ENCODE assay signal across 10 cellular contexts in the genomic region with DNA sequence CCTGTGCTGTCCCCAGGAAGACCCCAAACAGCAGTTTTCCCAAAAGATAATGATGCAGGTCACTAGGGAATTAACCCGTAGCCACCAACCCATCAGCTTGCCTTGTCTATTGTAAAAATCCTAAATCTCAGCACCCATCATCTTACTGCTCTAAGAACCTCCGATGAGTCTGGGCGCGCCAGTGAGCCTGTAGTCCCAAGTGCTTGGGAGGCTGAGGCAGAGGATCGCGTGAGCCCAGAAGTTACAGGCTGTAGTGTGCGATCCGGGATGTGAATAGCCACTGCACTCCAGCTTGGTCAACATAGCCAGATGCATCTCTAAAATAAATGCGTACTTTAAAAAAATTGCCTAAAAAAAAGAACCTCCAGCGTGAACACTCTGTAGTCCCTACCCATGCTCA. TPM values are rescaled to one million over a fixed set of nuclear protein-coding genes. Genes with fewer than 3 reads are reported as not detected.
DNase-seq lines count a peak whose midpoint lies in the region; ATAC-seq and TF ChIP-seq lines count a peak whose summit lies in the region.
"Had no signal": no experiment of that assay in that cellular context is flagged by ENCODE, and none has a peak within 500 bp of the region (broad histone marks: within the 10 kb centered on the region; RNA-seq: fewer than 3 reads in every experiment).

No MANE protein-coding gene starts in this region.

- peaks cover 16% of the 10 kb centered on the region for H3K4me1 Mint-ChIP-seq in activated CD4-positive, alpha-beta T cell treated with anti-CD3 and anti-CD28 coated beads, Interleukin-2, amount 10 ng/mL, durations not matched to agents 7 days and 5 days
- peaks cover 17% of the 10 kb centered on the region for H3K4me1 Mint-ChIP-seq in brain

- POLR2A ChIA-PET in activated CD4-positive, alpha-beta T cell treated with anti-CD3 and anti-CD28 coated beads, Interleukin-2, amount 10 ng/mL, durations not matched to agents 7 days and 5 days (lab: Charles Lee) = no interaction called here

- H3K9me3 ChIP-seq in lower lobe of right lung (no peaks in the 10 kb centered on the region), stomach (no peaks in the 10 kb centered on the region), Karpas-422 (ENCODE audit: low read length) (no peaks in the 10 kb centered on the region)

- H3K4me1 ChIP-seq in lower lobe of right lung (peaks cover 14% of the 10 kb centered on the region), stomach (peaks cover 0 to 20% (median 13%) of the 10 kb centered on the region in 4 donors), Karpas-422 (ENCODE audit: low read length) (no peaks in the 10 kb centered on the region)

- TF ChIP-seq CTCF in brain (conservative IDR thresholded peaks at IDR 0.05) = no peak
- TF ChIP-seq CTCF in lower lobe of right lung (IDR thresholded peaks at IDR 0.05) = no peak
- TF ChIP-seq CTCF in stomach (IDR thresholded peaks at IDR 0.05) = no peak

- CTCF ChIA-PET in activated CD4-positive, alpha-beta T cell treated with anti-CD3 and anti-CD28 coated beads, Interleukin-2, amount 10 ng/mL, durations not matched to agents 7 days and 5 days (lab: Charles Lee) = interaction anchor here (1.2 kb wide), 1 partner anchor 54 kb away, joined by 3 read pairs; no protein-coding TSS in a partner anchor

- no peak overlapping the region for H2AFZ ChIP-seq in Karpas-422 (ENCODE audit: low read length)

- WGBS in stomach, 5 donors = 87 to 94% (median 88%) methylated on average over 10 of the region's 10 CpGs

- intact Hi-C loops in lower lobe of right lung (cut with DNase I) (no loop called here), stomach (cut with DNase I; ENCODE audit: low total_unique reads) (no loop called here)

- H3K36me3 Mint-ChIP-seq in activated CD4-positive, alpha-beta T cell treated with anti-CD3 and anti-CD28 coated beads, Interleukin-2, amount 10 ng/mL, durations not matched to agents 7 days and 5 days (ENCODE audit: low read depth) = no peaks in the 10 kb centered on the region
- H3K36me3 Mint-ChIP-seq in brain = peaks cover 8% of the 10 kb centered on the region

- H3K79me2 ChIP-seq in Karpas-422 (ENCODE audit: low read length) = no peaks in the 10 kb centered on the region

- peaks cover 12% of the 10 kb centered on the region for H3K27me3 Mint-ChIP-seq in activated CD4-positive, alpha-beta T cell treated with anti-CD3 and anti-CD28 coated beads, Interleukin-2, amount 10 ng/mL, durations not matched to agents 7 days and 5 days
- H3K27me3 Mint-ChIP-seq in brain = peaks cover 11% of the 10 kb centered on the region

- DNase-seq in activated CD4-positive, alpha-beta T cell treated with anti-CD3 and anti-CD28 coated beads, Interleukin-2, amount 10 ng/mL, durations not matched to agents 7 days and 5 days = no peak
- DNase-seq in activated CD4-positive, alpha-beta T cell treated with anti-CD3 and anti-CD28 coated beads, Interleukin-2, amount 50 U/mL, for 1 hour = no peak
- DNase-seq in lower lobe of right lung (no peak), stomach (no peak), Karpas-422 (no peak), UCSD-AML1 (lab: John Stamatoyannopoulos, UW; ENCODE audit: unreplicated experiment) (no peak), iPS-NIHi7 (ENCODE audit: extremely low spot score) (no peak)
- DNase-seq: ACHN had no signal

- H3K27me3 ChIP-seq in lower lobe of right lung (ENCODE audit: low read depth) (peaks cover 11% of the 10 kb centered on the region), stomach (peaks cover 0 to 20% (median 4%) of the 10 kb centered on the region in 3 donors), Karpas-422 (ENCODE audit: low read length) (no peaks in the 10 kb centered on the region)

- H3K4me2 ChIP-seq in Karpas-422 (ENCODE audit: low read depth, low read length, poor library complexity, severe bottlenecking) = no peak overlapping the region

- ATAC-seq in lower lobe of right lung = peak in 1 of 2 donors; percentile 10

- H3K4me3 ChIP-seq in lower lobe of right lung = peak overlapping the region; percentile 57
- peak overlapping the region; percentile 51 to 61 (median 56) for H3K4me3 ChIP-seq in stomach
- H3K4me3 ChIP-seq in Karpas-422 (ENCODE audit: low read length) = no peak overlapping the region

- TF ChIP-seq EP300 in stomach (IDR thresholded peaks at IDR 0.05) = no peak

- no peak overlapping the region for H3K27ac ChIP-seq in lower lobe of right lung
- no peak overlapping the region for H3K27ac ChIP-seq in stomach
- H3K27ac ChIP-seq in Karpas-422 (ENCODE audit: low read length) = no peak overlapping the region

- H3K4me3 Mint-ChIP-seq in activated CD4-positive, alpha-beta T cell treated with anti-CD3 and anti-CD28 coated beads, Interleukin-2, amount 10 ng/mL, durations not matched to agents 7 days and 5 days = peak overlapping the region; percentile 63
- H3K4me3 Mint-ChIP-seq in brain = peak overlapping the region; percentile 82 to 88 (median 87)

- H3K9ac ChIP-seq in Karpas-422 (ENCODE audit: low read length) = no peak overlapping the region

- H3K9me3 Mint-ChIP-seq in activated CD4-positive, alpha-beta T cell treated with anti-CD3 and anti-CD28 coated beads, Interleukin-2, amount 10 ng/mL, durations not matched to agents 7 days and 5 days = no peaks in the 10 kb centered on the region
- no peaks in the 10 kb centered on the region for H3K9me3 Mint-ChIP-seq in brain

- no peaks in the 10 kb centered on the region for H3K9me2 ChIP-seq in Karpas-422 (replicated peaks; ENCODE audit: insufficient read depth, low read length)

- no peak overlapping the region for H3K27ac Mint-ChIP-seq in activated CD4-positive, alpha-beta T cell treated with anti-CD3 and anti-CD28 coated beads, Interleukin-2, amount 10 ng/mL, durations not matched to agents 7 days and 5 days
- peak overlapping the region; percentile 52 to 89 (median 79) for H3K27ac Mint-ChIP-seq in brain

- TF ChIP-seq POLR2A in stomach (IDR thresholded peaks at IDR 0.05) = no peak

- H3K36me3 ChIP-seq in lower lobe of right lung (peaks cover 7% of the 10 kb centered on the region), stomach (peaks cover 0 to 14% (median 5%) of the 10 kb centered on the region in 4 donors), Karpas-422 (ENCODE audit: insufficient read depth, low read length) (no peaks in the 10 kb centered on the region)

- no peaks in the 10 kb centered on the region for H4K20me1 ChIP-seq in Karpas-422 (ENCODE audit: insufficient read depth, low read depth, low read length)

RNA-seq across cellular contexts. Expression of gene AS3MT, which starts 1.0 kb away (rescaled TPM):
- total RNA-seq in activated CD4-positive, alpha-beta T cell treated with anti-CD3 and anti-CD28 coated beads, Interleukin-2, amount 10 ng/mL, durations not matched to agents 7 days and 5 days = under 1 TPM; 0.48 to 0.60 TPM
- 16.8 TPM for polyA plus RNA-seq in brain (ENCODE audit: insufficient read depth, low read depth, low replicate concordance)
- total RNA-seq in lower lobe of right lung = 1.9 TPM
- 1 to 10 TPM in 3 of 5 donors, under 1 TPM in 1, not detected in 1; 0.43 to 7.6 (median 4.4) TPM for total RNA-seq in stomach
- 1 to 10 TPM; 3.6 to 6.4 (median 3.9) TPM for polyA plus RNA-seq in stomach
- total RNA-seq in Karpas-422 (2014; rRNA removed; shearing (Covaris generic); ENCODE audit: low replicate concordance) = not detected in 2 replicates

RNA-seq across cellular contexts. Expression of gene BORCS7, which starts 16.2 kb away (rescaled TPM):
- 10 to 100 TPM; 10.7 to 13.0 TPM for total RNA-seq in activated CD4-positive, alpha-beta T cell treated with anti-CD3 and anti-CD28 coated beads, Interleukin-2, amount 10 ng/mL, durations not matched to agents 7 days and 5 days
- polyA plus RNA-seq in brain (ENCODE audit: insufficient read depth, low read depth, low replicate concordance) (13.1 TPM), stomach (10 to 100 TPM; 20.0 to 39.0 (median 33.1) TPM)
- total RNA-seq in lower lobe of right lung (21.9 TPM), stomach (10 to 100 TPM in 4 of 5 donors, 1 to 10 TPM in 1; 9.9 to 59.3 (median 32.6) TPM)
- 9.5 and 17.7 TPM in 2 replicates for total RNA-seq in Karpas-422 (2014; rRNA removed; shearing (Covaris generic); ENCODE audit: low replicate concordance)

RNA-seq across cellular contexts. Expression of gene CYP17A1, which starts 33.0 kb away (rescaled TPM):
- total RNA-seq in activated CD4-positive, alpha-beta T cell treated with anti-CD3 and anti-CD28 coated beads, Interleukin-2, amount 10 ng/mL, durations not matched to agents 7 days and 5 days = not detected
- polyA plus RNA-seq in brain (ENCODE audit: insufficient read depth, low read depth, low replicate concordance) (0.24 TPM), stomach (100 to 1,000 TPM in 1 of 3 donors, under 1 TPM in 2; 0.30 to 106 (median 0.37) TPM)
- total RNA-seq in lower lobe of right lung (0.80 TPM), stomach (not detected)
- total RNA-seq in Karpas-422 (2014; rRNA removed; shearing (Covaris generic); ENCODE audit: low replicate concordance) = not detected in 2 replicates
- total RNA-seq: lung microvascular endothelial cell had no signal

RNA-seq across cellular contexts. Expression of gene CNNM2, which starts 47.9 kb away (rescaled TPM):
- 1 to 10 TPM; 6.2 to 6.3 TPM for total RNA-seq in activated CD4-positive, alpha-beta T cell treated with anti-CD3 and anti-CD28 coated beads, Interleukin-2, amount 10 ng/mL, durations not matched to agents 7 days and 5 days
- polyA plus RNA-seq in brain (ENCODE audit: insufficient read depth, low read depth, low replicate concordance) (12.5 TPM), stomach (1 to 10 TPM in 2 of 3 donors, under 1 TPM in 1; 0.76 to 1.6 (median 1.3) TPM)
- total RNA-seq in lower lobe of right lung (12.1 TPM), stomach (10 to 100 TPM in 3 of 5 donors, 1 to 10 TPM in 2; 5.3 to 45.5 (median 15.2) TPM)
- 5.5 and 7.6 TPM in 2 replicates for total RNA-seq in Karpas-422 (2014; rRNA removed; shearing (Covaris generic); ENCODE audit: low replicate concordance)
